Comparison of ENCODE assay signal across 8 cellular contexts in genomic region chr22:45310331-45311032, GRCh38. TPM values are rescaled to one million over a fixed set of nuclear protein-coding genes. Genes with fewer than 3 reads are reported as not detected.
A peak's percentile ranks its signal among the peaks of the same experiment; 100 is the strongest.
DNase-seq lines count a peak whose midpoint lies in the region; ATAC-seq and TF ChIP-seq lines count a peak whose summit lies in the region.

No MANE protein-coding gene starts in this region.

- H3K4me1 ChIP-seq in ES-I3 (ENCODE audit: insufficient read depth, low read length) (no peaks in the 10 kb centered on the region; the same call in 1 of the 2 replicates), Peyer's patch (peaks cover 0 to 28% (median 8%) of the 10 kb centered on the region in 4 donors)

- H3K36me3 ChIP-seq in ES-I3 (ENCODE audit: insufficient read depth, low read length) (no peaks in the 10 kb centered on the region), Peyer's patch (no peaks in the 10 kb centered on the region)

- ATAC-seq in effector memory CD8-positive, alpha-beta T cell (replicated peaks): no peak

- H3K27ac ChIP-seq in Peyer's patch: peak overlapping the region; percentile 84 to 91 (median 90)

- H3K27me3 ChIP-seq in Peyer's patch: no peaks in the 10 kb centered on the region

- H3K4me1 Mint-ChIP-seq in effector memory CD8-positive, alpha-beta T cell (ENCODE audit: low read depth in 2 of 2): peaks cover 24 to 30% of the 10 kb centered on the region in 2 donors
- H3K4me1 Mint-ChIP-seq in nephron progenitor cell: peaks cover 33% of the 10 kb centered on the region

- H3K4me3 ChIP-seq in Peyer's patch: peak overlapping the region; percentile 68 to 99 (median 90)

- H3K9me3 ChIP-seq in ES-I3 (ENCODE audit: control insufficient read depth, insufficient read depth, low read length) (no peaks in the 10 kb centered on the region), Peyer's patch (no peaks in the 10 kb centered on the region)

- H3K9ac ChIP-seq in ES-I3 (ENCODE audit: low read depth, low read length): peak overlapping the region; percentile 69

- H3K36me3 Mint-ChIP-seq in effector memory CD8-positive, alpha-beta T cell (ENCODE audit: insufficient read depth): peaks cover 27% of the 10 kb centered on the region
- H3K36me3 Mint-ChIP-seq in nephron progenitor cell (ENCODE audit: low read depth): peaks cover 9% of the 10 kb centered on the region

- TF ChIP-seq POLR2A in Peyer's patch (IDR thresholded peaks at IDR 0.05): no peak

- peak overlapping the region; percentile 89 to 94 for H3K4me3 Mint-ChIP-seq in effector memory CD8-positive, alpha-beta T cell
- peak overlapping the region; percentile 85 for H3K4me3 Mint-ChIP-seq in nephron progenitor cell

- H3K9me3 Mint-ChIP-seq in effector memory CD8-positive, alpha-beta T cell: no peaks in the 10 kb centered on the region
- H3K9me3 Mint-ChIP-seq in nephron progenitor cell: no peaks in the 10 kb centered on the region

- TF ChIP-seq CTCF in Peyer's patch (IDR thresholded peaks at IDR 0.05) (no peak), nephron progenitor cell (IDR thresholded peaks at IDR 0.05) (no peak)

- DNase-seq in Peyer's patch (peak in 2 of 3 donors; percentile 35 to 55), nephron progenitor cell (peak; percentile 30), middle frontal gyrus (ENCODE audit: extremely low spot score, low spot score) (no peak), NCI-H510A (lab: John Stamatoyannopoulos, UW) (no peak), SW480 (ENCODE audit: low spot score) (no peak), dedifferentiated amniotic fluid mesenchymal stem cell (ENCODE audit: extremely low spot score) (no peak)
- peak in 1 of 3 experiments; percentile 15 for DNase-seq in effector memory CD8-positive, alpha-beta T cell

- no peaks in the 10 kb centered on the region for H3K27me3 Mint-ChIP-seq in effector memory CD8-positive, alpha-beta T cell
- H3K27me3 Mint-ChIP-seq in nephron progenitor cell (ENCODE audit: low read depth, poor library complexity): peaks cover 17% of the 10 kb centered on the region

- H3K27ac Mint-ChIP-seq in effector memory CD8-positive, alpha-beta T cell: peak overlapping the region; percentile 92 to 95
- H3K27ac Mint-ChIP-seq in nephron progenitor cell: no peak overlapping the region

RNA-seq across cellular contexts. Expression of gene FAM118A, which starts 0.7 kb away (rescaled TPM):
- 1,000 to 10,000 TPM in 1 of 4 donors, 100 to 1,000 TPM in 1, 10 to 100 TPM in 2; 46.4 to 1,083 (median 189) TPM for total RNA-seq in Peyer's patch

RNA-seq across cellular contexts. Expression of gene UPK3A, which starts 25.7 kb away (rescaled TPM):
- 1 to 10 TPM in 1 of 4 donors, not detected in 3; 4.0 TPM for total RNA-seq in Peyer's patch

Comparison
In these comparisons a context has a peak if more than half of its experiments do, and no peak if none do; other contexts are left out.
1. DNase-seq: peak in Peyer's patch (2 of 3) and nephron progenitor cell (single experiment); none in middle frontal gyrus (single experiment), NCI-H510A (single experiment), SW480 (single experiment) and dedifferentiated amniotic fluid mesenchymal stem cell (single experiment).